27 cellular contexts compared by ENCODE assay signal in genomic region chr4:141246683-141247429, GRCh38. TPM values are rescaled to one million over a fixed set of nuclear protein-coding genes. Genes with fewer than 3 reads are reported as not detected.
DNase-seq lines count a peak whose midpoint lies in the region; ATAC-seq, FAIRE-seq and TF ChIP-seq lines count a peak whose summit lies in the region.
"Had no signal": no experiment of that assay in that cellular context is flagged by ENCODE, and none has a peak within 500 bp of the region (broad histone marks: within the 10 kb centered on the region; RNA-seq: fewer than 3 reads in every experiment).

No MANE protein-coding gene starts in this region.

- in situ Hi-C loops in HepG2 (cut with HindIII; ENCODE audit: extremely low pct_ligation_motif_present, low pct_unique_long_range_greater_than_20kb): no loop called here

- CTCF ChIA-PET in HepG2 (lab: Yijun Ruan, JAX; ENCODE audit: low intra/inter-chr PET ratio, low total read pairs): no interaction called here
- CTCF ChIA-PET in CD8-positive, alpha-beta T cell (lab: Charles Lee): no interaction called here

- H3K27ac Mint-ChIP-seq in CD8-positive, alpha-beta T cell: no peak overlapping the region
- H3K27ac Mint-ChIP-seq: brain, natural killer cell had no signal

- DNase-seq in HepG2 (ENCODE audit: low spot score): no peak
- DNase-seq in right lobe of liver: no peak
- DNase-seq in RWPE2 (ENCODE audit: low spot score): no peak
- DNase-seq in fibroblast of lung (ENCODE audit: low read depth in 2 of 2): peak in 1 of 2 donors; percentile 48
- no peak for DNase-seq in thyroid gland
- DNase-seq in CD8-positive, alpha-beta T cell: no peak
- DNase-seq: activated effector memory CD4-positive, alpha-beta T cell treated with anti-CD3 and anti-CD28 coated beads, Interleukin-2, amount 50 U/mL, for 16 hours; activated naive CD8-positive, alpha-beta T cell treated with anti-CD3 and anti-CD28 coated beads, Interleukin-2, amount 10 ng/mL, durations not matched to agents 7 days and 5 days; activated T-cell treated with anti-CD3 and anti-CD28 coated beads for 4 hours; DND-41; effector CD8-positive, alpha-beta T cell; erythroblast; foreskin melanocyte; left ventricle myocardium superior; natural killer cell; NCI-H2171; NCI-H526 treated with DMSO at 0.1 percent for 48 hours; stimulated activated CD4-positive, alpha-beta T cell treated with anti-CD3 and anti-CD28 coated beads, Interleukin-12 subunit alpha, Interleukin-12 subunit beta, amount 100 ng/mL, for 4 hours; stimulated activated naive CD8-positive, alpha-beta T cell treated with anti-CD3 and anti-CD28 coated beads, Interleukin-15, Interleukin-2, amounts not matched to agents 100 U/mL and 50 U/mL, for 24 hours had no signal

- intact Hi-C loops in HepG2 (cut with micrococcal nuclease; ENCODE audit: unreplicated experiment): no loop called here
- intact Hi-C loops in right lobe of liver (cut with DNase I): no loop called here
- intact Hi-C loops in thyroid gland (cut with DNase I): no loop called here
- intact Hi-C loops in CD8-positive, alpha-beta T cell (cut with DNase I, micrococcal nuclease): no loop called here

- H3K4me1 ChIP-seq in HepG2 (ENCODE audit: insufficient read depth, low read length) (no peaks in the 10 kb centered on the region), right lobe of liver (no peaks in the 10 kb centered on the region), RWPE2 (ENCODE audit: insufficient read depth, poor library complexity, severe bottlenecking) (peaks cover 9% of the 10 kb centered on the region), fibroblast of lung (ENCODE audit: control insufficient read depth, extremely low read depth, insufficient read depth, low read length) (peaks cover 7% of the 10 kb centered on the region), thyroid gland (peaks cover 10 to 14% of the 10 kb centered on the region in 2 donors)
- no peaks in the 10 kb centered on the region for H3K4me1 ChIP-seq in CD8-positive, alpha-beta T cell (ENCODE audit: insufficient read depth, low read length)
- H3K4me1 ChIP-seq: BLaER1 treated with 17β-estradiol and CSF1 and Interleukin-3, amounts not matched to agents 10 nM and 100 nM had no signal

- no peak overlapping the region for H3K4me3 ChIP-seq in HepG2 (replicated peaks in 1 of 3; ENCODE audit: insufficient read depth in 1 of 3, low read depth in 2 of 3, low read length in 3 of 3)
- no peak overlapping the region for H3K4me3 ChIP-seq in right lobe of liver
- no peak overlapping the region for H3K4me3 ChIP-seq in RWPE2 (ENCODE audit: severe bottlenecking)
- no peak overlapping the region for H3K4me3 ChIP-seq in fibroblast of lung (replicated peaks in 1 of 4; ENCODE audit: control extremely low read depth in 1 of 4, insufficient read depth in 1 of 4, low read depth in 3 of 4, low read length in 4 of 4)
- no peak overlapping the region for H3K4me3 ChIP-seq in thyroid gland (replicated peaks in 1 of 3)
- H3K4me3 ChIP-seq in CD8-positive, alpha-beta T cell (ENCODE audit: low read depth, low read length): no peak overlapping the region
- H3K4me3 ChIP-seq: BLaER1 treated with 17β-estradiol and CSF1 and Interleukin-3, amounts not matched to agents 10 nM and 100 nM; hepatocyte had no signal

- no peaks in the 10 kb centered on the region for H3K36me3 ChIP-seq in HepG2 (replicated peaks in 1 of 2; ENCODE audit: control insufficient read depth in 1 of 2, insufficient read depth in 2 of 2, low read length in 2 of 2)
- H3K36me3 ChIP-seq in right lobe of liver: no peaks in the 10 kb centered on the region
- no peaks in the 10 kb centered on the region for H3K36me3 ChIP-seq in RWPE2 (ENCODE audit: low read depth)
- H3K36me3 ChIP-seq in fibroblast of lung (ENCODE audit: control insufficient read depth, insufficient read depth, low read length): no peaks in the 10 kb centered on the region
- H3K36me3 ChIP-seq in thyroid gland: no peaks in the 10 kb centered on the region
- H3K36me3 ChIP-seq in CD8-positive, alpha-beta T cell (ENCODE audit: insufficient read depth, low read length): no peaks in the 10 kb centered on the region
- H3K36me3 ChIP-seq: BLaER1 treated with 17β-estradiol and CSF1 and Interleukin-3, amounts not matched to agents 10 nM and 100 nM had no signal

- TF ChIP-seq EP300 in HepG2 (IDR thresholded peaks at IDR 0.05; ENCODE audit: low read depth in 2 of 2, low read length in 2 of 2) (no peak), HepG2 (CRISPR knock-in tag; IDR thresholded peaks at IDR 0.05; ENCODE audit: borderline replicate concordance) (no peak)

- H3K27ac ChIP-seq in HepG2 (ENCODE audit: extremely low read length, insufficient read depth, low read length) (no peak overlapping the region), right lobe of liver (no peak overlapping the region), RWPE2 (ENCODE audit: poor library complexity, severe bottlenecking) (no peak overlapping the region), fibroblast of lung (ENCODE audit: insufficient read depth, low read length) (peak overlapping the region; percentile 45), thyroid gland (peak overlapping the region; percentile 56 to 89 (median 75))
- H3K27ac ChIP-seq in CD8-positive, alpha-beta T cell (ENCODE audit: low read depth, low read length): no peak overlapping the region
- H3K27ac ChIP-seq: BLaER1 treated with 17β-estradiol and CSF1 and Interleukin-3, amounts not matched to agents 10 nM and 100 nM; hepatocyte; VCaP had no signal

- no peak overlapping the region for H3K4me2 ChIP-seq in HepG2 (ENCODE audit: low read depth, low read length)
- H3K4me2 ChIP-seq in fibroblast of lung (ENCODE audit: extremely low read depth, insufficient read depth, low read length): no peak overlapping the region
- H3K4me2 ChIP-seq: BLaER1 treated with 17β-estradiol and CSF1 and Interleukin-3, amounts not matched to agents 10 nM and 100 nM; hepatocyte had no signal

- no peak for TF ChIP-seq RAD21 in HepG2 (CRISPR knock-in tag; IDR thresholded peaks at IDR 0.05)

- no peak overlapping the region for H3K4me3 Mint-ChIP-seq in CD8-positive, alpha-beta T cell
- H3K4me3 Mint-ChIP-seq: brain, mesothelial cell of epicardium, natural killer cell had no signal

- TF ChIP-seq POLR2A in HepG2 (IDR thresholded peaks at IDR 0.05; ENCODE audit: insufficient read depth in 1 of 2, low read depth in 2 of 2, low read length in 2 of 2): no peak
- TF ChIP-seq POLR2A in right lobe of liver (IDR thresholded peaks at IDR 0.05): no peak
- TF ChIP-seq POLR2A in thyroid gland (IDR thresholded peaks at IDR 0.05): no peak

- WGBS in HepG2 (ENCODE audit: low lambda C conversion rate): 1% methylated on average over 2 of the region's 2 CpGs
- 31% methylated on average over 2 of the region's 2 CpGs for WGBS in right lobe of liver (ENCODE audit: insufficient coverage, low coverage, low lambda C conversion rate, missing lambda C conversion rate)
- 51 to 63% methylated on average over 2 of the region's 2 CpGs for WGBS in thyroid gland, 2 donors

- H3K9me3 ChIP-seq in HepG2 (ENCODE audit: low read length) (no peaks in the 10 kb centered on the region), right lobe of liver (no peaks in the 10 kb centered on the region), RWPE2 (ENCODE audit: severe bottlenecking) (no peaks in the 10 kb centered on the region), fibroblast of lung (ENCODE audit: control insufficient read depth, insufficient read depth, low read depth, low read length) (no peaks in the 10 kb centered on the region), thyroid gland (no peaks in the 10 kb centered on the region)
- no peaks in the 10 kb centered on the region for H3K9me3 ChIP-seq in CD8-positive, alpha-beta T cell (ENCODE audit: low read length)

- FAIRE-seq in HepG2 (lab: Jason Lieb, UNC): no peak
- FAIRE-seq: GM12892 had no signal

- no peak overlapping the region for H3K9ac ChIP-seq in HepG2 (ENCODE audit: insufficient read depth, low read depth, low read length)
- no peak overlapping the region for H3K9ac ChIP-seq in fibroblast of lung (ENCODE audit: insufficient read depth, low read length)
- H3K9ac ChIP-seq: BLaER1 treated with 17β-estradiol and CSF1 and Interleukin-3, amounts not matched to agents 10 nM and 100 nM had no signal

- BruUV-seq in HepG2 (replicated peaks; lab: Mats Ljungman, UMichigan): no TSS peak

- peaks cover under 1% of the 10 kb centered on the region for H3K27me3 Mint-ChIP-seq in CD8-positive, alpha-beta T cell (ENCODE audit: low read depth)

- POLR2A ChIA-PET in HepG2 (lab: Yijun Ruan, JAX): no interaction called here
- POLR2A ChIA-PET in CD8-positive, alpha-beta T cell (lab: Charles Lee): no interaction called here

- TF ChIP-seq CTCF in HepG2 (CRISPR knock-in tag; IDR thresholded peaks at IDR 0.05): no peak
- no peak for TF ChIP-seq CTCF in right lobe of liver (IDR thresholded peaks at IDR 0.05)
- no peak for TF ChIP-seq CTCF in RWPE2 (IDR thresholded peaks at IDR 0.05; ENCODE audit: poor library complexity, severe bottlenecking)
- TF ChIP-seq CTCF in fibroblast of lung (conservative IDR thresholded peaks at IDR 0.05 in 1 of 2, IDR thresholded peaks at IDR 0.05 in 1 of 2; ENCODE audit: low read depth in 1 of 2, low read length in 2 of 2): no peak
- TF ChIP-seq CTCF in thyroid gland (IDR thresholded peaks at IDR 0.05): no peak
- TF ChIP-seq CTCF in CD8-positive, alpha-beta T cell (IDR thresholded peaks at IDR 0.05): no peak

- no peak for ATAC-seq in HepG2
- ATAC-seq in right lobe of liver: no peak
- peak; percentile 70; the same call in 2 of the 3 replicates for ATAC-seq in RWPE2 (ENCODE audit: low read depth)
- ATAC-seq in HG03439 (IDR thresholded peaks at IDR 0.05; ENCODE audit: unreplicated experiment): no peak
- no peak for ATAC-seq in CD8-positive, alpha-beta T cell
- ATAC-seq in HG02852 (IDR thresholded peaks at IDR 0.05; ENCODE audit: unreplicated experiment): no peak
- ATAC-seq: left ventricle myocardium superior; natural killer cell; stimulated activated naive CD8-positive, alpha-beta T cell treated with anti-CD3 and anti-CD28 coated beads, Interleukin-15, Interleukin-2, amounts not matched to agents 100 U/mL and 50 U/mL, for 24 hours had no signal

- H3K79me2 ChIP-seq in HepG2 (ENCODE audit: insufficient read depth, low read length) (no peaks in the 10 kb centered on the region), fibroblast of lung (ENCODE audit: control insufficient read depth, insufficient read depth, low read length) (no peaks in the 10 kb centered on the region)
- H3K79me2 ChIP-seq: hepatocyte had no signal

- H3K9me3 Mint-ChIP-seq in CD8-positive, alpha-beta T cell: no peaks in the 10 kb centered on the region
- H3K9me3 Mint-ChIP-seq: natural killer cell had no signal

- no peaks in the 10 kb centered on the region for H4K20me1 ChIP-seq in HepG2 (ENCODE audit: insufficient read depth, low read length)
- H4K20me1 ChIP-seq in fibroblast of lung (ENCODE audit: control insufficient read depth, extremely low read depth, insufficient read depth, low read length): no peaks in the 10 kb centered on the region
- H4K20me1 ChIP-seq: BLaER1 treated with 17β-estradiol and CSF1 and Interleukin-3, amounts not matched to agents 10 nM and 100 nM had no signal

- no peaks in the 10 kb centered on the region for H3K36me3 Mint-ChIP-seq in CD8-positive, alpha-beta T cell
- H3K36me3 Mint-ChIP-seq: brain, natural killer cell had no signal

- H2AFZ ChIP-seq in HepG2 (ENCODE audit: low read length) (no peak overlapping the region), fibroblast of lung (ENCODE audit: low read length) (no peak overlapping the region)
- H2AFZ ChIP-seq: hepatocyte had no signal

- H3K27me3 ChIP-seq in HepG2 (ENCODE audit: control insufficient read depth in 1 of 2, insufficient read depth in 2 of 2, low read length in 2 of 2): no peaks in the 10 kb centered on the region
- no peaks in the 10 kb centered on the region for H3K27me3 ChIP-seq in right lobe of liver
- no peaks in the 10 kb centered on the region for H3K27me3 ChIP-seq in RWPE2 (ENCODE audit: insufficient read depth, poor library complexity, severe bottlenecking)
- no peaks in the 10 kb centered on the region for H3K27me3 ChIP-seq in fibroblast of lung (ENCODE audit: control insufficient read depth, insufficient read depth, low read length)
- H3K27me3 ChIP-seq in thyroid gland: no peaks in the 10 kb centered on the region
- no peaks in the 10 kb centered on the region for H3K27me3 ChIP-seq in CD8-positive, alpha-beta T cell (ENCODE audit: insufficient read depth, low read length)
- H3K27me3 ChIP-seq: BLaER1 treated with 17β-estradiol and CSF1 and Interleukin-3, amounts not matched to agents 10 nM and 100 nM; hepatocyte had no signal

- H3K4me1 Mint-ChIP-seq in CD8-positive, alpha-beta T cell (ENCODE audit: low read depth): no peaks in the 10 kb centered on the region
- H3K4me1 Mint-ChIP-seq: natural killer cell had no signal

RNA-seq across cellular contexts. Expression of gene ZNF330, which starts 26.2 kb away (rescaled TPM):
- total RNA-seq in HepG2 (2016; rRNA removed; fragmentation: Illumina TruSeq; extraction: Trizol) (43.4 and 61.1 TPM in 2 replicates), right lobe of liver (10 to 100 TPM; 11.8 to 33.5 (median 26.0) TPM), fibroblast of lung (40.6 and 44.9 TPM in 2 replicates), thyroid gland (10 to 100 TPM; 42.7 to 57.9 (median 46.4) TPM)
- 4.9 and 6.3 TPM in 2 replicates for total RNA-seq in HepG2 (2016; cell fraction: cytosol; rRNA removed; fragmentation: Illumina TruSeq; extraction: Trizol; ENCODE audit: low read depth)
- 39.4 and 58.0 TPM in 2 replicates for total RNA-seq in HepG2 (2016; cell fraction: insoluble cytoplasmic fraction; rRNA removed; fragmentation: Illumina TruSeq; extraction: Trizol)
- total RNA-seq in HepG2 (2016; cell fraction: membrane; rRNA removed; fragmentation: Illumina TruSeq; extraction: Trizol): 9.9 and 11.5 TPM in 2 replicates
- total RNA-seq in HepG2 (2016; cell fraction: nucleus; rRNA removed; fragmentation: Illumina TruSeq; extraction: Trizol): 28.2 and 29.3 TPM in 2 replicates
- polyA plus RNA-seq in HepG2 (2011; rRNA removed) (17.3 and 23.3 TPM in 2 replicates), fibroblast of lung (41.5 and 73.4 TPM in 2 replicates)
- polyA plus RNA-seq in HepG2 (2011; cell fraction: cytosol; rRNA removed): 14.3 and 20.5 TPM in 2 replicates
- 20.5 and 27.2 TPM in 2 replicates for polyA plus RNA-seq in HepG2 (2011; cell fraction: nucleus; rRNA removed)
- 32.8 and 34.6 TPM in 2 replicates for polyA plus RNA-seq in HepG2 (2012)
- polyA plus RNA-seq in HepG2 (2016; cell fraction: cytosol; fragmentation: Illumina TruSeq; extraction: Trizol; ENCODE audit: low read depth): 3.0 and 3.3 TPM in 2 replicates
- polyA plus RNA-seq in HepG2 (2016; cell fraction: insoluble cytoplasmic fraction; fragmentation: Illumina TruSeq; extraction: Trizol; ENCODE audit: low read depth): 61.3 and 64.3 TPM in 2 replicates
- polyA plus RNA-seq in HepG2 (2016; cell fraction: membrane; fragmentation: Illumina TruSeq; extraction: Trizol; ENCODE audit: low read depth): 5.2 and 6.0 TPM in 2 replicates
- polyA plus RNA-seq in HepG2 (2016; cell fraction: nucleus; fragmentation: Illumina TruSeq; extraction: Trizol; ENCODE audit: insufficient read depth, low read depth): 37.0 and 39.1 TPM in 2 replicates
- 17.1 and 19.3 TPM in 2 replicates for polyA minus RNA-seq in HepG2 (2011; rRNA and poly(A)+ RNA removed; ENCODE audit: low replicate concordance)
- 19.3 and 20.0 TPM in 2 replicates for polyA minus RNA-seq in HepG2 (2011; cell fraction: cytosol; rRNA and poly(A)+ RNA removed)
- 24.1 and 41.9 TPM in 2 replicates for polyA minus RNA-seq in HepG2 (2011; cell fraction: nucleus; rRNA and poly(A)+ RNA removed)
- polyA plus RNA-seq in fibroblast of lung (2012): 36.9 and 50.2 TPM in 2 replicates
- 9.3 and 24.7 TPM in 2 replicates for polyA minus RNA-seq in fibroblast of lung (ENCODE audit: low replicate concordance)
- total RNA-seq in CD8-positive, alpha-beta T cell: 10 to 100 TPM; 44.1 to 44.9 TPM

Comparison
In these comparisons a context has a peak if more than half of its experiments do, and no peak if none do; other contexts are left out.
1. H3K27ac ChIP-seq: peak in fibroblast of lung (single experiment) and thyroid gland (3 of 3); none in HepG2 (single experiment), right lobe of liver (0 of 3), RWPE2 (single experiment) and CD8-positive, alpha-beta T cell (single experiment).